In the genomic region with DNA sequence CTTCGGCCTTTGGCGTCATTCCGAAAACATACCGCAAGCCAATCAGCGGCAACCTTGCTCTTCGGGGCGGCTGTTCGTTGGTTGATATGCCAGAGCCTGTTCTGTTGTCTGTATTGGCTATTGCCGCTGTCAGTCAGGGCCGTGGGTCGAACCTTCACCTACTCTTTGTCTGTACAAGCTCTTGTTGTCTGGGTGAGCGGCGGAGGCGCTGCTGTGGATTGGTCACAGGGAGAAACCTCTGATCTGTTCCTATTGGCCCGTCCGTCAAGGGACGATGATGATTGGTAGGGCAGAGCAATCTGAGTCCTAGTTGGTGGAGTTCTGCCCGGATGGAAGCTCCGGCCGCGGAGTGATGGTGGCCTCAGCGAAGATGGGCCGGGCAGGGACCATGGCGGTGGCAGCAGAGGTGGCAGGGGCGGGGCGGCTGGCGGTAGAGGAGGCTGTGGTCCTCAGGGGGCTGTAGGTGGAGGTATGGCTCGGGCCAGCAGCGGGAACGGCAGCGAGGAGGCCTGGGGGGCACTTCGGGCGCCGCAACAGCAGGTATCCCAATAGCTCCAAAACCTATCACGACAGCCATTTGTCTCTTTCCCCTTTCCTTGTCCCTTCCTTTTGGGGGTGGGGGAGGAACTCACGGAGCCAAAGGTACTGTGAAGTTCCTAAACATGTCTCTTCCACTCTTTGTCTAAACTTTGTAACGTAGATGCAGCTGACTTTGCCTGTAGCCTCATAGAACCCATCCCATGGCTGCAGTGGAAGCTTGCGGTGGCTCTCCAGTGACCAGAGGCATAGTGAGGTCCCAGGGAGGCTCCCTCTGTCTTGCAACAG, we compare ENCODE assay signal across 8 cellular contexts. TPM values are rescaled to one million over a fixed set of nuclear protein-coding genes. Genes with fewer than 3 reads are reported as not detected.
DNase-seq lines count a peak whose midpoint lies in the region; ATAC-seq and TF ChIP-seq lines count a peak whose summit lies in the region.

Gene WBP1 (plus strand): TSS at position 307 of the 825 bp plus-strand sequence. CDS start 165 bp downstream, at position 472.

- H3K36me3 ChIP-seq in left lung = peaks cover 0 to 25% of the 10 kb centered on the region in 2 donors

- TF ChIP-seq CTCF in left lung (IDR thresholded peaks at IDR 0.05) = no peak

- H3K4me1 ChIP-seq in left lung = peaks cover 19 to 44% of the 10 kb centered on the region in 2 donors

- DNase-seq in C1 segment of cervical spinal cord (lab: John Stamatoyannopoulos, UW) (peak; percentile 89 to 100 (median 99)), NCI-H82 (lab: John Stamatoyannopoulos, UW) (peak; percentile 100), dermis blood vessel endothelial cell (peak; percentile 100), left lung (peak; percentile 94 to 100)
- DNase-seq in activated CD4-positive, alpha-beta T cell treated with anti-CD3 and anti-CD28 coated beads, Interleukin-2, amount 50 U/mL, for 48 hours = peak; percentile 98 to 99
- DNase-seq in stimulated activated CD4-positive, alpha-beta T cell treated with anti-CD3 and anti-CD28 coated beads, Interleukin-2, amount 100 ng/mL, for 48 hours = peak; percentile 95 to 97

- intact Hi-C loops in left lung (cut with DNase I) = no loop called here

- H3K27ac ChIP-seq in left lung = peak within 1 kb of the TSS; percentile 88 to 97

- peak; percentile 78 for ATAC-seq in GM19397 (IDR thresholded peaks at IDR 0.05; ENCODE audit: unreplicated experiment)
- ATAC-seq in HG03571 (IDR thresholded peaks at IDR 0.05; ENCODE audit: unreplicated experiment) = peak; percentile 77
- ATAC-seq in left lung = peak; percentile 91

- H3K27me3 ChIP-seq in left lung = no peaks in the 10 kb centered on the region

- H3K9me3 ChIP-seq in left lung = no peaks in the 10 kb centered on the region

- peak within 1 kb of the TSS; percentile 74 to 80 for H3K4me3 ChIP-seq in left lung

RNA-seq across cellular contexts. Expression of gene WBP1, which starts in this region (rescaled TPM):
- 34.3 and 44.9 TPM in 2 replicates for total RNA-seq in dermis blood vessel endothelial cell
- total RNA-seq in left lung = 10 to 100 TPM; 38.7 to 71.7 TPM

Comparison
In these comparisons a context has a peak if more than half of its experiments do, and no peak if none do; other contexts are left out.
1. Peak in every context shown above with its lines: DNase-seq, ATAC-seq, H3K4me3 ChIP-seq and H3K27ac ChIP-seq.